Comparison of ENCODE assay signal across 7 cellular contexts in the genomic region with DNA sequence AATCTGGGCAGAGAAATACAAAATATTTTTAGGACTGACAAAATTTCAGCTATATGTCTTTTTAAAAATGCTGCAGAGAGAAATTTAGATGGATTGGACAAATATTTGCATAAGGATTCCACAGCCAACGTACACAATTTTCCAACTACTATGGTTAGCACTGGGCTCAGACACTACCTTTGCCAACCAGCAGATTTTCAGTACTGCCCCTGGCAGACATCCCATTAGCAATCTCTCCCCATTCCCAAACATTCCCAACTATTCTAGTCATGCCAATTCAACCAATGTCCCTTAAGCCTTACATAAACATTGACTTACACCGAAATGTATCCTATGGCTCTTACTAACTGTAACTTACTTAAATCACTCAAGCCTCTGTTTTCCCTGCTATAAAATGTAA. TPM values are rescaled to one million over a fixed set of nuclear protein-coding genes. Genes with fewer than 3 reads are reported as not detected.
"Had no signal": no experiment of that assay in that cellular context is flagged by ENCODE, and none has a peak within 500 bp of the region (broad histone marks: within the 10 kb centered on the region; RNA-seq: fewer than 3 reads in every experiment).

No MANE protein-coding gene starts in this region.

RNA-seq across cellular contexts. Expression of gene PPIAL4G, which starts 30.3 kb away (rescaled TPM):
- total RNA-seq: foreskin keratinocyte, kidney epithelial cell, left ventricle myocardium superior, posterior vena cava, skeletal muscle tissue, subcutaneous adipose tissue, WTC11 had no signal
- polyA plus RNA-seq: foreskin keratinocyte had no signal
